In genomic region chr17:40551874-40552768, GRCh38 we compare ENCODE assay signal across 2 cellular contexts.
TF ChIP-seq lines count a peak whose summit lies in the region.

No MANE protein-coding gene starts in this region.

TF ChIP-seq in IMR-90, 13 proteins besides CTCF, POLR2A, EP300 and RAD21:
- TF ChIP-seq MAZ (IDR thresholded peaks at IDR 0.05; ENCODE audit: borderline replicate concordance, low read depth, low read length) (peak; percentile 65; the same call in 1 of the 2 replicates), ELK1 (IDR thresholded peaks at IDR 0.05; ENCODE audit: borderline replicate concordance, low read depth, low read length) (no peak), CHD1 (IDR thresholded peaks at IDR 0.05; ENCODE audit: low read depth, low read length) (peak; percentile 94; the same call in 1 of the 2 replicates), RFX5 (IDR thresholded peaks at IDR 0.05; ENCODE audit: low read depth, low read length) (no peak), RCOR1 (IDR thresholded peaks at IDR 0.05; ENCODE audit: insufficient replicate concordance, low read length) (peak; percentile 91), MXI1 (IDR thresholded peaks at IDR 0.05; ENCODE audit: borderline replicate concordance, low read depth, low read length) (no peak), USF2 (IDR thresholded peaks at IDR 0.05; ENCODE audit: low read depth, low read length) (peak; percentile 74), FOS (IDR thresholded peaks at IDR 0.05; ENCODE audit: low read depth, low read length) (peak; percentile 91), SMC3 (IDR thresholded peaks at IDR 0.05; ENCODE audit: low read depth, low read length) (no peak), NFE2L2 (IDR thresholded peaks at IDR 0.05; ENCODE audit: low read depth, low read length) (peak; percentile 31; the same call in 1 of the 2 replicates), MAFK (IDR thresholded peaks at IDR 0.05; ENCODE audit: low read depth, low read length) (0 out of 2 replicates have a peak, but pooled peaks have one; percentile 3), BHLHE40 (IDR thresholded peaks at IDR 0.05; ENCODE audit: low read depth, low read length) (peak; percentile 87), CEBPB (IDR thresholded peaks at IDR 0.05; ENCODE audit: low read depth, low read length) (peak; percentile 86)

TF ChIP-seq in HepG2, 621 proteins besides CTCF, POLR2A, EP300 and RAD21 (continues in another document):
- TF ChIP-seq NFE2L2 (IDR thresholded peaks at IDR 0.05; ENCODE audit: low read length) (no peak), ZNF747 (CRISPR knock-in tag; IDR thresholded peaks at IDR 0.05; ENCODE audit: borderline replicate concordance) (peak; percentile 21; the same call in 1 of the 2 replicates), HBP1 (CRISPR knock-in tag; IDR thresholded peaks at IDR 0.05; ENCODE audit: low read depth) (0 out of 2 replicates have a peak, but pooled peaks have one; percentile 10), ZBTB3 (CRISPR knock-in tag; IDR thresholded peaks at IDR 0.05; ENCODE audit: borderline replicate concordance, low read depth) (0 out of 2 replicates have a peak, but pooled peaks have one; percentile 33), MTA3 (CRISPR knock-in tag; IDR thresholded peaks at IDR 0.05) (no peak), ETV5 (CRISPR knock-in tag; IDR thresholded peaks at IDR 0.05; ENCODE audit: borderline replicate concordance) (peak; percentile 77; the same call in 1 of the 2 replicates), TAF15 (IDR thresholded peaks at IDR 0.05; ENCODE audit: low read depth, low read length, poor library complexity, severe bottlenecking) (no peak), MED8 (CRISPR knock-in tag; IDR thresholded peaks at IDR 0.05; ENCODE audit: insufficient replicate concordance) (no peak), GATA4 (IDR thresholded peaks at IDR 0.05; ENCODE audit: borderline replicate concordance, low read depth) (peak; percentile 56; the same call in 1 of the 2 replicates), MBNL3 (CRISPR knock-in tag; conservative IDR thresholded peaks at IDR 0.05) (no peak), ZNF75D (CRISPR knock-in tag; IDR thresholded peaks at IDR 0.05; ENCODE audit: borderline replicate concordance) (no peak), ZNF674 (CRISPR knock-in tag; IDR thresholded peaks at IDR 0.05; ENCODE audit: low read depth) (0 out of 2 replicates have a peak, but pooled peaks have one; percentile 59), SYNCRIP (IDR thresholded peaks at IDR 0.05; ENCODE audit: insufficient read depth, low read depth, low read length) (no peak), PAXIP1 (CRISPR knock-in tag; conservative IDR thresholded peaks at IDR 0.05) (peak; percentile 92), RXRA (CRISPR knock-in tag; IDR thresholded peaks at IDR 0.05) (peak; percentile 72), HDAC1 (CRISPR knock-in tag; IDR thresholded peaks at IDR 0.05) (peak; percentile 83; the same call in 1 of the 2 replicates), SNRNP70 (IDR thresholded peaks at IDR 0.05; ENCODE audit: low read depth, low read length) (no peak), ISX (CRISPR knock-in tag; conservative IDR thresholded peaks at IDR 0.05) (no peak), GTF3A (CRISPR knock-in tag; conservative IDR thresholded peaks at IDR 0.05) (no peak), RBFOX2 (IDR thresholded peaks at IDR 0.05; ENCODE audit: low read depth, low read length) (peak; percentile 40; the same call in 1 of the 2 replicates), ZNF446 (CRISPR knock-in tag; IDR thresholded peaks at IDR 0.05) (no peak), IRF9 (CRISPR knock-in tag; IDR thresholded peaks at IDR 0.05; ENCODE audit: borderline replicate concordance) (peak; percentile 80; the same call in 1 of the 2 replicates), THYN1 (CRISPR knock-in tag; IDR thresholded peaks at IDR 0.05; ENCODE audit: borderline replicate concordance, low read depth) (0 out of 2 replicates have a peak, but pooled peaks have one; percentile 81), KDM3A (CRISPR knock-in tag; IDR thresholded peaks at IDR 0.05; ENCODE audit: low read depth) (no peak; the same call in 1 of the 2 replicates), HMGXB3 (CRISPR knock-in tag; IDR thresholded peaks at IDR 0.05; ENCODE audit: borderline replicate concordance) (no peak), ZFP36L2 (CRISPR knock-in tag; IDR thresholded peaks at IDR 0.05) (no peak), ZNF414 (CRISPR knock-in tag; IDR thresholded peaks at IDR 0.05) (no peak), KAT2B (IDR thresholded peaks at IDR 0.05; ENCODE audit: borderline replicate concordance, low read depth, low read length) (no peak), MZF1 (CRISPR knock-in tag; IDR thresholded peaks at IDR 0.05; ENCODE audit: borderline replicate concordance) (no peak), NFIC (IDR thresholded peaks at IDR 0.05; ENCODE audit: low read length) (peak; percentile 76; the same call in 1 of the 2 replicates), ZBTB7B (CRISPR knock-in tag; IDR thresholded peaks at IDR 0.05) (peak; percentile 98), CCAR2 (optimal IDR thresholded peaks at IDR 0.05; ENCODE audit: low read depth, low read length) (no peak), ZNF577 (CRISPR knock-in tag; IDR thresholded peaks at IDR 0.05; ENCODE audit: borderline replicate concordance, low read depth) (no peak), RAD51 (IDR thresholded peaks at IDR 0.05; ENCODE audit: borderline replicate concordance) (no peak), EED (CRISPR knock-in tag; IDR thresholded peaks at IDR 0.05) (no peak), ZNF691 (CRISPR knock-in tag; IDR thresholded peaks at IDR 0.05; ENCODE audit: borderline replicate concordance, low read depth) (no peak; the same call in 1 of the 2 replicates), ZNF878 (CRISPR knock-in tag; IDR thresholded peaks at IDR 0.05) (no peak), ZNF784 (CRISPR knock-in tag; IDR thresholded peaks at IDR 0.05; ENCODE audit: borderline replicate concordance) (no peak; the same call in 1 of the 2 replicates), LCORL (IDR thresholded peaks at IDR 0.05) (no peak), LCORL (CRISPR knock-in tag; IDR thresholded peaks at IDR 0.05) (peak; percentile 71; the same call in 1 of the 2 replicates), BRF2 (CRISPR knock-in tag; IDR thresholded peaks at IDR 0.05) (no peak), SCMH1 (CRISPR knock-in tag; IDR thresholded peaks at IDR 0.05; ENCODE audit: borderline replicate concordance) (no peak), ZNF138 (CRISPR knock-in tag; IDR thresholded peaks at IDR 0.05; ENCODE audit: low read depth) (no peak), ZNF790 (CRISPR knock-in tag; IDR thresholded peaks at IDR 0.05; ENCODE audit: borderline replicate concordance) (no peak), THAP8 (CRISPR knock-in tag; IDR thresholded peaks at IDR 0.05; ENCODE audit: borderline replicate concordance) (no peak; the same call in 1 of the 2 replicates), FOXJ3 (CRISPR knock-in tag; IDR thresholded peaks at IDR 0.05; ENCODE audit: borderline replicate concordance) (peak; percentile 84; the same call in 1 of the 2 replicates), ZFP1 (CRISPR knock-in tag; IDR thresholded peaks at IDR 0.05) (no peak; the same call in 1 of the 2 replicates)
